Comparison of ENCODE assay signal across 21 cellular contexts in genomic region chr7:110914263-110914662, GRCh38.
DNase-seq lines count a peak whose midpoint lies in the region; ATAC-seq, FAIRE-seq and TF ChIP-seq lines count a peak whose summit lies in the region.
"Had no signal": no experiment of that assay in that cellular context is flagged by ENCODE, and none has a peak within 500 bp of the region (broad histone marks: within the 10 kb centered on the region; RNA-seq: fewer than 3 reads in every experiment).

No MANE protein-coding gene starts in this region.

- H3K4me3 ChIP-seq in keratinocyte (ENCODE audit: control insufficient read depth in 2 of 3, extremely low read depth in 1 of 3, insufficient read depth in 2 of 3, low read depth in 1 of 3, low read length in 3 of 3) (no peak overlapping the region), stomach (no peak overlapping the region)
- H3K4me3 ChIP-seq: A549 had no signal

- no peak for TF ChIP-seq EP300 in stomach (IDR thresholded peaks at IDR 0.05)

- no peaks in the 10 kb centered on the region for H3K9me1 ChIP-seq in keratinocyte (ENCODE audit: control insufficient read depth, extremely low read depth, insufficient read depth, low read length)

- no peaks in the 10 kb centered on the region for H3K4me1 ChIP-seq in keratinocyte (ENCODE audit: control insufficient read depth, extremely low read depth, insufficient read depth, low read length)
- no peaks in the 10 kb centered on the region for H3K4me1 ChIP-seq in stomach
- H3K4me1 ChIP-seq: Caco-2 had no signal

- intact Hi-C loops in stomach (cut with DNase I; ENCODE audit: low total_unique reads): no loop called here

- H3K4me2 ChIP-seq in keratinocyte (ENCODE audit: control insufficient read depth, extremely low read depth, insufficient read depth, low read depth, low read length): no peak overlapping the region
- H3K4me2 ChIP-seq: A549 had no signal

- no peak for TF ChIP-seq POLR2A in stomach (IDR thresholded peaks at IDR 0.05)

- peak; percentile 36 for FAIRE-seq in keratinocyte (lab: Jason Lieb, UNC)
- FAIRE-seq: A549, D721Med, GM19239, HepG2 had no signal

- CTCF ChIA-PET in activated naive CD4-positive, alpha-beta T cell treated with anti-CD3 and anti-CD28 coated beads, Interleukin-2, amount 10 ng/mL, durations not matched to agents 7 days and 5 days (lab: Charles Lee): no interaction called here

- no peak overlapping the region for H3K9ac ChIP-seq in keratinocyte (ENCODE audit: control insufficient read depth, extremely low read depth, insufficient read depth, low read length)

- dilution Hi-C loops in keratinocyte (cut with MboI; ENCODE audit: extremely low pct_ligation_motif_present, low sequenced_read_pairs): no loop called here

- DNase-seq in HFFc6 (no peak), keratinocyte (ENCODE audit: low read depth, low spot score) (no peak), stomach (no peak)
- no peak for DNase-seq in activated naive CD4-positive, alpha-beta T cell treated with anti-CD3 and anti-CD28 coated beads, Interleukin-2, amount 10 ng/mL, durations not matched to agents 7 days and 5 days
- DNase-seq: AML-193; Caco-2; CD4-positive, alpha-beta T cell; GDM1; GOT3; H9; Karpas-422; KBM-7 had no signal

- H3K27me3 ChIP-seq in keratinocyte (ENCODE audit: control insufficient read depth, extremely low read depth, insufficient read depth, low read length) (no peaks in the 10 kb centered on the region), stomach (no peaks in the 10 kb centered on the region)

- no peaks in the 10 kb centered on the region; the same call in none of the 2 replicates for H3K27me3 Mint-ChIP-seq in HFFc6 (ENCODE audit: insufficient read depth)
- no peaks in the 10 kb centered on the region for H3K27me3 Mint-ChIP-seq in activated naive CD4-positive, alpha-beta T cell treated with anti-CD3 and anti-CD28 coated beads, Interleukin-2, amount 10 ng/mL, durations not matched to agents 7 days and 5 days
- H3K27me3 Mint-ChIP-seq: CD4-positive, alpha-beta T cell; IgD-negative memory B cell had no signal

- H3K9me3 Mint-ChIP-seq in HFFc6: no peaks in the 10 kb centered on the region
- peaks cover 1% of the 10 kb centered on the region for H3K9me3 Mint-ChIP-seq in activated naive CD4-positive, alpha-beta T cell treated with anti-CD3 and anti-CD28 coated beads, Interleukin-2, amount 10 ng/mL, durations not matched to agents 7 days and 5 days
- H3K9me3 Mint-ChIP-seq: CD4-positive, alpha-beta T cell; H9 had no signal

- peaks cover 6% of the 10 kb centered on the region for H3K36me3 Mint-ChIP-seq in HFFc6 (ENCODE audit: low read depth)
- peaks cover 10% of the 10 kb centered on the region for H3K36me3 Mint-ChIP-seq in activated naive CD4-positive, alpha-beta T cell treated with anti-CD3 and anti-CD28 coated beads, Interleukin-2, amount 10 ng/mL, durations not matched to agents 7 days and 5 days

- H3K9me3 ChIP-seq in keratinocyte (ENCODE audit: control insufficient read depth, low read depth, low read length) (no peaks in the 10 kb centered on the region), stomach (no peaks in the 10 kb centered on the region)
- H3K9me3 ChIP-seq: A549, Caco-2 had no signal

- H3K36me3 ChIP-seq in keratinocyte (ENCODE audit: control insufficient read depth in 2 of 2, extremely low read depth in 1 of 2, insufficient read depth in 2 of 2, low read length in 2 of 2) (no peaks in the 10 kb centered on the region), stomach (no peaks in the 10 kb centered on the region)

- TF ChIP-seq CTCF in HFFc6 (IDR thresholded peaks at IDR 0.05): no peak
- no peak for TF ChIP-seq CTCF in keratinocyte (optimal IDR thresholded peaks at IDR 0.05 in 1 of 3, IDR thresholded peaks at IDR 0.05 in 1 of 3, conservative IDR thresholded peaks at IDR 0.05 in 1 of 3; ENCODE audit: extremely low read depth in 1 of 3, insufficient read depth in 2 of 3, low read length in 3 of 3)
- no peak for TF ChIP-seq CTCF in stomach (IDR thresholded peaks at IDR 0.05)

- H3K27ac ChIP-seq in keratinocyte (ENCODE audit: control insufficient read depth, insufficient read depth, low read length) (no peak overlapping the region), stomach (no peak overlapping the region)
- H3K27ac ChIP-seq: A549, C4-2B had no signal

- H4K20me1 ChIP-seq in keratinocyte (ENCODE audit: control insufficient read depth, extremely low read depth, insufficient read depth, low read length): no peaks in the 10 kb centered on the region

- H3K79me2 ChIP-seq in keratinocyte (ENCODE audit: control insufficient read depth, insufficient read depth, low read length): no peaks in the 10 kb centered on the region

- ATAC-seq in GM18511 (IDR thresholded peaks at IDR 0.05; ENCODE audit: unreplicated experiment) (peak; percentile 47), GM18907 (IDR thresholded peaks at IDR 0.05; ENCODE audit: unreplicated experiment) (peak; percentile 52), GM18517 (IDR thresholded peaks at IDR 0.05; ENCODE audit: unreplicated experiment) (no peak)
- ATAC-seq: A549, HepG2 had no signal

- 85 to 92% (median 90%) methylated on average over 2 of the region's 2 CpGs for WGBS in stomach, 5 donors

- H2AFZ ChIP-seq in keratinocyte (ENCODE audit: control insufficient read depth, low read length): no peak overlapping the region

- H3K27ac Mint-ChIP-seq in HFFc6: no peak overlapping the region
- H3K27ac Mint-ChIP-seq in activated naive CD4-positive, alpha-beta T cell treated with anti-CD3 and anti-CD28 coated beads, Interleukin-2, amount 10 ng/mL, durations not matched to agents 7 days and 5 days: no peak overlapping the region
- H3K27ac Mint-ChIP-seq: CD4-positive, alpha-beta T cell; H9; IgD-negative memory B cell had no signal

- peaks cover 18% of the 10 kb centered on the region; the same call in 1 of the 2 replicates for H3K4me1 Mint-ChIP-seq in HFFc6 (ENCODE audit: low read depth)
- H3K4me1 Mint-ChIP-seq in activated naive CD4-positive, alpha-beta T cell treated with anti-CD3 and anti-CD28 coated beads, Interleukin-2, amount 10 ng/mL, durations not matched to agents 7 days and 5 days: peaks cover 12% of the 10 kb centered on the region
- H3K4me1 Mint-ChIP-seq: H9 had no signal

- peak overlapping the region; percentile 49; the same call in 1 of the 2 replicates for H3K4me3 Mint-ChIP-seq in HFFc6
- no peak overlapping the region for H3K4me3 Mint-ChIP-seq in activated naive CD4-positive, alpha-beta T cell treated with anti-CD3 and anti-CD28 coated beads, Interleukin-2, amount 10 ng/mL, durations not matched to agents 7 days and 5 days
- H3K4me3 Mint-ChIP-seq: CD4-positive, alpha-beta T cell; H9; IgD-negative memory B cell had no signal
